27 cellular contexts compared by ENCODE assay signal in genomic region chr9:127761061-127761460, GRCh38. TPM values are rescaled to one million over a fixed set of nuclear protein-coding genes. Genes with fewer than 3 reads are reported as not detected.
DNase-seq lines count a peak whose midpoint lies in the region; ATAC-seq and TF ChIP-seq lines count a peak whose summit lies in the region.
"Had no signal": no experiment of that assay in that cellular context is flagged by ENCODE, and none has a peak within 500 bp of the region (broad histone marks: within the 10 kb centered on the region; RNA-seq: fewer than 3 reads in every experiment).

No MANE protein-coding gene starts in this region.

- H3K36me3 ChIP-seq in right atrium auricular region (no peaks in the 10 kb centered on the region), neutrophil (peaks cover 74% of the 10 kb centered on the region), upper lobe of right lung (no peaks in the 10 kb centered on the region)
- H3K36me3 ChIP-seq: adrenal gland had no signal

- H3K4me1 ChIP-seq in right atrium auricular region (peaks cover 0 to 38% of the 10 kb centered on the region in 2 donors), neutrophil (ENCODE audit: control insufficient read depth in 1 of 2, insufficient read depth in 1 of 2, low read depth in 1 of 2, low read length in 1 of 2) (peaks cover 27 to 28% of the 10 kb centered on the region in 2 experiments), upper lobe of right lung (peaks cover 4% of the 10 kb centered on the region)
- H3K4me1 ChIP-seq: body of pancreas had no signal

- H3K4me1 Mint-ChIP-seq in dendritic cell treated with granulocyte-macrophage colony-stimulating factor and Interleukin-4, amounts not matched to agents 40 ng/mL and 50 ng/mL, for 4 days (ENCODE audit: low read depth), result peaks cover 56% of the 10 kb centered on the region

- TF ChIP-seq CTCF in right atrium auricular region (IDR thresholded peaks at IDR 0.05), result no peak
- TF ChIP-seq CTCF in neutrophil (IDR thresholded peaks at IDR 0.05), result no peak
- TF ChIP-seq CTCF in upper lobe of right lung (IDR thresholded peaks at IDR 0.05), result no peak

- ATAC-seq in left cardiac atrium (no peak), upper lobe of right lung (no peak), GM21447 (IDR thresholded peaks at IDR 0.05; ENCODE audit: unreplicated experiment) (no peak)
- ATAC-seq: activated CD4-positive, CD25-positive, alpha-beta regulatory T cell treated with anti-CD3 and anti-CD28 coated beads, Interleukin-2, amount 50 U/mL, for 24 hours; activated CD8-positive, alpha-beta T cell treated with anti-CD3 and anti-CD28 coated beads, Interleukin-2, amount 10 ng/mL, durations not matched to agents 7 days and 5 days; body of pancreas; GM12878; T-cell had no signal

- DNase-seq in right atrium auricular region (ENCODE audit: low spot score) (no peak), left cardiac atrium (no peak), upper lobe of right lung (no peak)
- DNase-seq in stimulated activated CD4-positive, alpha-beta T cell treated with anti-CD3 and anti-CD28 coated beads, Interleukin-12 subunit alpha, Interleukin-12 subunit beta, amount 100 ng/mL, for 4 hours, result no peak
- DNase-seq: activated CD8-positive, alpha-beta T cell treated with anti-CD3 and anti-CD28 coated beads, Interleukin-2, amount 10 ng/mL, durations not matched to agents 7 days and 5 days; activated gamma-delta T cell; adrenal gland; body of pancreas; EL; kidney glomerular epithelial cell; MM.1S; NCI-H2029; NCI-H345; NCI-H774; substantia nigra; T-cell had no signal

- no peak overlapping the region for H3K4me3 Mint-ChIP-seq in dendritic cell treated with granulocyte-macrophage colony-stimulating factor and Interleukin-4, amounts not matched to agents 40 ng/mL and 50 ng/mL, for 4 days
- H3K4me3 Mint-ChIP-seq: activated CD8-positive, alpha-beta T cell treated with anti-CD3 and anti-CD28 coated beads, Interleukin-2, amount 10 ng/mL, durations not matched to agents 7 days and 5 days; T-cell; type B pancreatic cell had no signal

- H3K27me3 Mint-ChIP-seq in dendritic cell treated with granulocyte-macrophage colony-stimulating factor and Interleukin-4, amounts not matched to agents 40 ng/mL and 50 ng/mL, for 4 days, result no peaks in the 10 kb centered on the region
- H3K27me3 Mint-ChIP-seq: T-cell had no signal

- peak overlapping the region; percentile 86 for H3K27ac Mint-ChIP-seq in dendritic cell treated with granulocyte-macrophage colony-stimulating factor and Interleukin-4, amounts not matched to agents 40 ng/mL and 50 ng/mL, for 4 days
- H3K27ac Mint-ChIP-seq: activated CD8-positive, alpha-beta T cell treated with anti-CD3 and anti-CD28 coated beads, Interleukin-2, amount 10 ng/mL, durations not matched to agents 7 days and 5 days; type B pancreatic cell had no signal

- H3K4me3 ChIP-seq in right atrium auricular region (peak overlapping the region in 1 of 2 donors; percentile 31), neutrophil (ENCODE audit: low read depth in 1 of 2, low read length in 1 of 2) (no peak overlapping the region), upper lobe of right lung (peak overlapping the region; percentile 25)
- H3K4me3 ChIP-seq: adrenal gland; BLaER1 treated with 17β-estradiol and CSF1 and Interleukin-3, amounts not matched to agents 10 nM and 100 nM; body of pancreas; GM12878 had no signal

- H3K9me3 ChIP-seq in right atrium auricular region (no peaks in the 10 kb centered on the region), neutrophil (no peaks in the 10 kb centered on the region), upper lobe of right lung (no peaks in the 10 kb centered on the region)
- H3K9me3 ChIP-seq: adrenal gland; BLaER1 treated with 17β-estradiol and CSF1 and Interleukin-3, amounts not matched to agents 10 nM and 100 nM; body of pancreas had no signal

- intact Hi-C loops in left cardiac atrium (cut with DNase I) (no loop called here), upper lobe of right lung (cut with DNase I) (no loop called here)
- intact Hi-C loops in dendritic cell treated with granulocyte-macrophage colony-stimulating factor and Interleukin-4, amounts not matched to agents 40 ng/mL and 50 ng/mL, for 4 days (cut with micrococcal nuclease), result loop anchor here (5.0 kb wide), 1 partner anchor 36 kb away; no protein-coding TSS in a partner anchor

- no peaks in the 10 kb centered on the region for H3K9me3 Mint-ChIP-seq in dendritic cell treated with granulocyte-macrophage colony-stimulating factor and Interleukin-4, amounts not matched to agents 40 ng/mL and 50 ng/mL, for 4 days
- H3K9me3 Mint-ChIP-seq: T-cell, type B pancreatic cell had no signal

- H3K36me3 Mint-ChIP-seq in dendritic cell treated with granulocyte-macrophage colony-stimulating factor and Interleukin-4, amounts not matched to agents 40 ng/mL and 50 ng/mL, for 4 days (ENCODE audit: low read depth), result peaks cover 35% of the 10 kb centered on the region
- H3K36me3 Mint-ChIP-seq: type B pancreatic cell had no signal

- peak overlapping the region; percentile 50 to 67 for H3K27ac ChIP-seq in right atrium auricular region
- peak overlapping the region; percentile 77 for H3K27ac ChIP-seq in neutrophil
- H3K27ac ChIP-seq in upper lobe of right lung, result peak overlapping the region; percentile 84
- H3K27ac ChIP-seq: epithelial cell of prostate, KMS-11 had no signal

- H3K27me3 ChIP-seq in right atrium auricular region, result peaks cover 0 to 2% of the 10 kb centered on the region in 2 donors
- no peaks in the 10 kb centered on the region for H3K27me3 ChIP-seq in neutrophil
- no peaks in the 10 kb centered on the region for H3K27me3 ChIP-seq in upper lobe of right lung
- H3K27me3 ChIP-seq: BLaER1 treated with 17β-estradiol and CSF1 and Interleukin-3, amounts not matched to agents 10 nM and 100 nM; body of pancreas had no signal

RNA-seq across cellular contexts. Expression of gene SH2D3C, which starts 17.4 kb away (rescaled TPM):
- 10 to 100 TPM; 11.5 to 16.5 TPM for total RNA-seq in right atrium auricular region
- 10 to 100 TPM; 18.4 to 21.5 TPM for total RNA-seq in left cardiac atrium
- total RNA-seq in upper lobe of right lung, result 85.3 TPM

RNA-seq across cellular contexts. Expression of gene CDK9, which starts 24.8 kb away (rescaled TPM):
- 10 to 100 TPM; 37.2 to 53.3 TPM for total RNA-seq in right atrium auricular region
- 10 to 100 TPM; 58.3 to 64.2 TPM for total RNA-seq in left cardiac atrium
- 99.1 TPM for total RNA-seq in upper lobe of right lung

RNA-seq across cellular contexts. Expression of gene TOR2A, which starts 26.0 kb away (rescaled TPM):
- total RNA-seq in right atrium auricular region (1 to 10 TPM; 3.9 to 7.0 TPM), left cardiac atrium (1 to 10 TPM; 5.1 TPM), upper lobe of right lung (17.3 TPM)

RNA-seq across cellular contexts. Expression of gene FPGS, which starts 41.6 kb away (rescaled TPM):
- total RNA-seq in right atrium auricular region, result 10 to 100 TPM; 43.9 to 47.0 TPM
- 10 to 100 TPM; 40.4 to 59.5 TPM for total RNA-seq in left cardiac atrium
- total RNA-seq in upper lobe of right lung, result 68.9 TPM

RNA-seq across cellular contexts. Expression of gene TTC16, which starts 45.2 kb away (rescaled TPM):
- under 1 TPM; 0.11 to 0.16 TPM for total RNA-seq in right atrium auricular region
- total RNA-seq in left cardiac atrium, result under 1 TPM; 0.05 to 0.09 TPM
- 0.41 TPM for total RNA-seq in upper lobe of right lung
- total RNA-seq: cerebellum, GM12878, pulmonary artery endothelial cell had no signal
